19 cellular contexts compared by ENCODE assay signal in the genomic region with DNA sequence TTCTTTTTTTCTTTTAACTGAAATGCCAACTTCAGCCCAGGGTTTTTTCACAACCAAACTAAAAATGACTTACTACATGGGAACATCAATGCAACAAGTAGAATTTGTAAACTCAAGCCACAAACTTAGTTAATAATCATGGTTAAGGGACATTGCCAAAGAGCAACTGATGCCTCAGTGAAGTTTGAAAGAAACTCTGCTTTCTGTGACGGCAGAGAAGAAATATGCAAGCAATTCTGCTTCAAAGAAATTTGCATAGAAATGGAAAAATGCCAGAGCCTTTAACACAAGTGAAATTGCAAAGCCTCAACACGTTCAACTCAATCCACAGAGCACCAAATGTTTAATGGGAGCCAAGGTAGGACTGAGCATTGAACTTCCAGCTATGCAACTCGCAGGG. TPM values are rescaled to one million over a fixed set of nuclear protein-coding genes. Genes with fewer than 3 reads are reported as not detected.
DNase-seq lines count a peak whose midpoint lies in the region; ATAC-seq and TF ChIP-seq lines count a peak whose summit lies in the region.
"Had no signal": no experiment of that assay in that cellular context is flagged by ENCODE, and none has a peak within 500 bp of the region (broad histone marks: within the 10 kb centered on the region; RNA-seq: fewer than 3 reads in every experiment).

No MANE protein-coding gene starts in this region.

- H3K4me3 ChIP-seq in epithelial cell of esophagus (ENCODE audit: low read length) (no peak overlapping the region), PC-9 (no peak overlapping the region)
- H3K4me3 ChIP-seq in CD8-positive, alpha-beta T cell (ENCODE audit: low read depth, low read length) = no peak overlapping the region
- H3K4me3 ChIP-seq: cardiac muscle cell, right lobe of liver, thoracic aorta had no signal

- H2AFZ ChIP-seq in PC-9 = no peak overlapping the region

- peak overlapping the region; percentile 80 for H3K27ac Mint-ChIP-seq in mesothelial cell of epicardium
- H3K27ac Mint-ChIP-seq in CD8-positive, alpha-beta T cell = no peak overlapping the region
- H3K27ac Mint-ChIP-seq: activated B cell treated with CpG ODN at 0.5 μM for 24 hours had no signal

- ATAC-seq in CD8-positive, alpha-beta T cell = no peak
- ATAC-seq in GM21515 (IDR thresholded peaks at IDR 0.05; ENCODE audit: unreplicated experiment) (no peak), GM18867 (IDR thresholded peaks at IDR 0.05; ENCODE audit: unreplicated experiment) (no peak)
- ATAC-seq: right lobe of liver had no signal

- no peak for TF ChIP-seq CTCF in epithelial cell of esophagus (IDR thresholded peaks at IDR 0.05; ENCODE audit: insufficient read depth, low read depth, low read length, missing control alignments)
- no peak for TF ChIP-seq CTCF in mesothelial cell of epicardium (IDR thresholded peaks at IDR 0.05; ENCODE audit: unreplicated experiment)
- no peak for TF ChIP-seq CTCF in CD8-positive, alpha-beta T cell (IDR thresholded peaks at IDR 0.05)
- TF ChIP-seq CTCF in PC-9 (conservative IDR thresholded peaks at IDR 0.05) = no peak

- no peaks in the 10 kb centered on the region for H3K9me3 Mint-ChIP-seq in mesothelial cell of epicardium
- no peaks in the 10 kb centered on the region for H3K9me3 Mint-ChIP-seq in CD8-positive, alpha-beta T cell
- H3K9me3 Mint-ChIP-seq: activated B cell treated with CpG ODN at 0.5 μM for 24 hours; CD4-positive, alpha-beta memory T cell had no signal

- peaks cover 19% of the 10 kb centered on the region for H3K27me3 Mint-ChIP-seq in mesothelial cell of epicardium (ENCODE audit: low read depth)
- H3K27me3 Mint-ChIP-seq in CD8-positive, alpha-beta T cell (ENCODE audit: low read depth) = peaks cover 10% of the 10 kb centered on the region

- H3K9me2 ChIP-seq in PC-9 (ENCODE audit: insufficient read depth) = no peaks in the 10 kb centered on the region

- peaks cover 50% of the 10 kb centered on the region for H4K20me1 ChIP-seq in PC-9 (ENCODE audit: insufficient read depth)

- BruUV-seq in PC-9 (replicated peaks; lab: Mats Ljungman, UMichigan) = no TSS peak

- H3K4me3 Mint-ChIP-seq in mesothelial cell of epicardium = no peak overlapping the region
- H3K4me3 Mint-ChIP-seq in CD8-positive, alpha-beta T cell = no peak overlapping the region
- H3K4me3 Mint-ChIP-seq: activated B cell treated with CpG ODN at 0.5 μM for 24 hours had no signal

- H3K36me3 Mint-ChIP-seq in mesothelial cell of epicardium = peaks cover 14% of the 10 kb centered on the region
- peaks cover 46% of the 10 kb centered on the region for H3K36me3 Mint-ChIP-seq in CD8-positive, alpha-beta T cell

- H3F3A ChIP-seq in PC-9 (ENCODE audit: insufficient read depth, low read depth) = peaks cover 51% of the 10 kb centered on the region; the same call in 1 of the 2 replicates

- H3K36me3 ChIP-seq in CD8-positive, alpha-beta T cell (ENCODE audit: insufficient read depth, low read length) = peaks cover 9% of the 10 kb centered on the region
- peaks cover 1% of the 10 kb centered on the region; the same call in 1 of the 2 replicates for H3K36me3 ChIP-seq in PC-9 (ENCODE audit: low read depth)

- peaks cover 10% of the 10 kb centered on the region for H3K4me1 ChIP-seq in CD8-positive, alpha-beta T cell (ENCODE audit: insufficient read depth, low read length)
- H3K4me1 ChIP-seq in PC-9 (replicated peaks; ENCODE audit: insufficient read depth) = 0 out of 2 replicates have a peak, but pooled peaks cover 14% of the 10 kb centered on the region

- no peak overlapping the region for H3K27ac ChIP-seq in CD8-positive, alpha-beta T cell (ENCODE audit: low read depth, low read length)
- no peak overlapping the region for H3K27ac ChIP-seq in PC-9
- H3K27ac ChIP-seq: cardiac muscle cell, right lobe of liver, thoracic aorta had no signal

- intact Hi-C loops in CD8-positive, alpha-beta T cell (cut with DNase I, micrococcal nuclease) = no loop called here
- intact Hi-C loops in PC-9 (cut with micrococcal nuclease; ENCODE audit: unreplicated experiment) = loop anchor here (10.0 kb wide), 1 partner anchor 50 kb away; a partner anchor contains a TSS

- peaks cover 3% of the 10 kb centered on the region; the same call in 1 of the 2 replicates for H3K79me2 ChIP-seq in PC-9 (ENCODE audit: low read depth)

- POLR2A ChIA-PET in CD8-positive, alpha-beta T cell (lab: Charles Lee) = no interaction called here
- POLR2A ChIA-PET in PC-9 (lab: Charles Lee; ENCODE audit: unreplicated experiment) = no interaction called here

- H3K4me1 Mint-ChIP-seq in mesothelial cell of epicardium = peaks cover 29% of the 10 kb centered on the region
- peaks cover 30% of the 10 kb centered on the region for H3K4me1 Mint-ChIP-seq in CD8-positive, alpha-beta T cell (ENCODE audit: low read depth)

- H3K9me3 ChIP-seq in CD8-positive, alpha-beta T cell (ENCODE audit: low read length) = no peaks in the 10 kb centered on the region
- H3K9me3 ChIP-seq in PC-9 (ENCODE audit: insufficient read depth, low read depth) = no peaks in the 10 kb centered on the region
- H3K9me3 ChIP-seq: right lobe of liver, thoracic aorta had no signal

- no peak overlapping the region for H3K4me2 ChIP-seq in PC-9

- CTCF ChIA-PET in CD8-positive, alpha-beta T cell (lab: Charles Lee) = interaction anchor here (1.3 to 1.5 kb wide), 3 partner anchors 14 to 21 kb away, joined by 3 read pairs; a partner anchor contains a TSS
- CTCF ChIA-PET in PC-9 (lab: Charles Lee) = no interaction called here

- DNase-seq in EL (peak; percentile 84), NCI-H226 (peak; percentile 74), epithelial cell of esophagus (ENCODE audit: low read depth) (peak; percentile 39), mesothelial cell of epicardium (ENCODE audit: low spot score in 2 of 2, unreplicated experiment in 2 of 2) (no peak), PC-9 (no peak)
- DNase-seq in CD8-positive, alpha-beta T cell = no peak
- DNase-seq: activated B cell treated with CpG ODN at 0.5 μM for 24 hours; activated gamma-delta T cell; effector CD8-positive, alpha-beta T cell; right lobe of liver; stimulated activated CD4-positive, alpha-beta T cell treated with anti-CD3 and anti-CD28 coated beads, Interleukin-4, amount 100 ng/mL, for 1 hour; stimulated activated CD8-positive, alpha-beta memory T cell treated with anti-CD3 and anti-CD28 coated beads, Interleukin-4, amount 100 ng/mL, for 48 hours had no signal

- peaks cover 3% of the 10 kb centered on the region for H3K27me3 ChIP-seq in CD8-positive, alpha-beta T cell (ENCODE audit: insufficient read depth, low read length)
- no peaks in the 10 kb centered on the region for H3K27me3 ChIP-seq in PC-9 (ENCODE audit: insufficient read depth, low read depth)
- H3K27me3 ChIP-seq: right lobe of liver had no signal

RNA-seq across cellular contexts. Expression of a gene that starts 5.0 kb away (rescaled TPM):
- total RNA-seq in mesothelial cell of epicardium (4.8 to 4.9 TPM (median 4.9 TPM) in 3 replicates), PC-9 (2021) (0.50 and 0.63 TPM in 2 replicates)
- under 1 TPM; 0.06 to 0.30 TPM for total RNA-seq in CD8-positive, alpha-beta T cell
- total RNA-seq: right lobe of liver had no signal

RNA-seq across cellular contexts. Expression of a gene that starts 14.2 kb away (rescaled TPM):
- 411 to 435 TPM (median 426 TPM) in 3 replicates for total RNA-seq in mesothelial cell of epicardium
- total RNA-seq in CD8-positive, alpha-beta T cell = 100 to 1,000 TPM; 565 to 567 TPM
- total RNA-seq in PC-9 (2021) = 408 and 447 TPM in 2 replicates

RNA-seq across cellular contexts. Expression of a gene that starts 20.8 kb away (rescaled TPM):
- 467 to 481 TPM (median 477 TPM) in 3 replicates for total RNA-seq in mesothelial cell of epicardium
- total RNA-seq in CD8-positive, alpha-beta T cell = 1 to 10 TPM; 5.1 to 5.2 TPM
- total RNA-seq in PC-9 (2021) = 49.3 and 53.1 TPM in 2 replicates

RNA-seq across cellular contexts. Expression of a gene that starts 50.6 kb away (rescaled TPM):
- total RNA-seq in mesothelial cell of epicardium (35.1 to 39.8 TPM (median 39.3 TPM) in 3 replicates), PC-9 (2021) (43.9 and 44.3 TPM in 2 replicates)
- total RNA-seq in CD8-positive, alpha-beta T cell = 1 to 10 TPM; 1.7 to 2.2 TPM

RNA-seq across cellular contexts. Expression of a gene that starts 58.8 kb away (rescaled TPM):
- total RNA-seq in mesothelial cell of epicardium (not detected in 3 replicates), PC-9 (2021) (not detected in 2 replicates)
- not detected for total RNA-seq in CD8-positive, alpha-beta T cell
- total RNA-seq: activated B cell treated with CpG ODN at 0.5 μM for 24 hours; cardiac muscle cell; CD4-positive, alpha-beta memory T cell; glomerular endothelial cell; right lobe of liver; T-helper 1 cell treated with Interleukin-12 subunit alpha and Interleukin-12 subunit beta and Interleukin-4 antibody, amounts not matched to agents 30 ng/mL and 1 ng/mL, for 36 hours; thoracic aorta had no signal

Comparison
In these comparisons a context has a peak if more than half of its experiments do, and no peak if none do; other contexts are left out.
1. DNase-seq: peak in EL (single experiment), NCI-H226 (single experiment) and epithelial cell of esophagus (single experiment); none in mesothelial cell of epicardium (0 of 2), CD8-positive, alpha-beta T cell (0 of 7) and PC-9 (0 of 2).